In genomic region chr19:48741222-48741999, GRCh38 we compare ENCODE assay signal across 10 cellular contexts. TPM values are rescaled to one million over a fixed set of nuclear protein-coding genes. Genes with fewer than 3 reads are reported as not detected.
DNase-seq lines count a peak whose midpoint lies in the region; ATAC-seq and TF ChIP-seq lines count a peak whose summit lies in the region.
"Had no signal": no experiment of that assay in that cellular context is flagged by ENCODE, and none has a peak within 500 bp of the region (broad histone marks: within the 10 kb centered on the region; RNA-seq: fewer than 3 reads in every experiment).

No MANE protein-coding gene starts in this region.

- 51% methylated on average over 32 of the region's 32 CpGs for WGBS in hepatocyte (ENCODE audit: low lambda C conversion rate, missing lambda C conversion rate)
- 20 to 47% (median 27%) methylated on average over 21 to 32 of the region's 32 CpGs for WGBS in stomach, 5 donors

- H3K4me3 ChIP-seq in hepatocyte (no peak overlapping the region), stomach (peak overlapping the region in 3 of 4 donors; percentile 6 to 69 (median 51))

- peak overlapping the region; percentile 54 for H3K4me3 Mint-ChIP-seq in WTC11

- H3K27me3 Mint-ChIP-seq in WTC11 (ENCODE audit: low read depth), result peaks cover 49% of the 10 kb centered on the region

- H3K4me1 ChIP-seq in hepatocyte (ENCODE audit: insufficient read depth) (peaks cover 9% of the 10 kb centered on the region), stomach (peaks cover 27 to 52% (median 37%) of the 10 kb centered on the region in 4 donors)

- H3K9me2 ChIP-seq in hepatocyte (replicated peaks; ENCODE audit: insufficient read depth), result no peaks in the 10 kb centered on the region

- H3K9me3 ChIP-seq in hepatocyte (ENCODE audit: low read depth), result no peaks in the 10 kb centered on the region
- H3K9me3 ChIP-seq in stomach, result no peaks in the 10 kb centered on the region

- no peaks in the 10 kb centered on the region for H3K36me3 ChIP-seq in hepatocyte (replicated peaks; ENCODE audit: insufficient read depth, low read depth)
- no peaks in the 10 kb centered on the region for H3K36me3 ChIP-seq in stomach

- intact Hi-C loops in stomach (cut with DNase I; ENCODE audit: low total_unique reads), result loop anchor here (10.0 kb wide), 1 partner anchor 97 kb away; the partner anchor contains the start of gene CA11

- H3K27ac ChIP-seq in hepatocyte (no peak overlapping the region), stomach (peak overlapping the region; percentile 73 to 83 (median 82))
- H3K27ac ChIP-seq: C4-2B had no signal

- TF ChIP-seq POLR2A in stomach (IDR thresholded peaks at IDR 0.05), result no peak

- DNase-seq in activated CD4-positive, CD25-positive, alpha-beta regulatory T cell treated with anti-CD3 and anti-CD28 coated beads, Interleukin-2, amount 50 U/mL, for 72 hours, result peak; percentile 46
- no peak for DNase-seq in activated CD4-positive, CD25-positive, alpha-beta regulatory T cell (lab: John Stamatoyannopoulos, UW)
- DNase-seq in WTC11 (ENCODE audit: low spot score) (peak; percentile 85), hepatocyte (ENCODE audit: low spot score) (no peak), stomach (peak; percentile 66), HPDE6-E6E7 (ENCODE audit: extremely low spot score) (no peak), OCI-M2 (lab: John Stamatoyannopoulos, UW; ENCODE audit: unreplicated experiment) (no peak)

- H3K4me1 Mint-ChIP-seq in WTC11, result peaks cover 48% of the 10 kb centered on the region

- peak overlapping the region; percentile 74 for H3K27ac Mint-ChIP-seq in WTC11

- POLR2A ChIA-PET in WTC11 (lab: Charles Lee), result no interaction called here

- CTCF ChIA-PET in WTC11 (lab: Charles Lee), result interaction anchor here (0.5 to 5.7 kb wide), 5 partner anchors 28 to 487 kb away, joined by 3 to 49 read pairs (median 4); partner anchors contain the start of gene CA11

- H4K20me1 ChIP-seq in hepatocyte (ENCODE audit: insufficient read depth, poor library complexity, severe bottlenecking), result no peaks in the 10 kb centered on the region

- peak overlapping the region; percentile 37 for H3K4me2 ChIP-seq in hepatocyte

- no peaks in the 10 kb centered on the region for H3K9me3 Mint-ChIP-seq in WTC11

- no peak overlapping the region for H2AFZ ChIP-seq in hepatocyte

- H3K79me2 ChIP-seq in hepatocyte, result no peaks in the 10 kb centered on the region

- H3K36me3 Mint-ChIP-seq in WTC11, result no peaks in the 10 kb centered on the region
- H3K36me3 Mint-ChIP-seq: IgD-negative memory B cell had no signal

- H3K27me3 ChIP-seq in hepatocyte (peaks cover 10% of the 10 kb centered on the region), stomach (peaks cover 0 to 34% (median 0%) of the 10 kb centered on the region in 3 donors)

- TF ChIP-seq EP300 in stomach (IDR thresholded peaks at IDR 0.05), result no peak

- TF ChIP-seq CTCF in WTC11 (IDR thresholded peaks at IDR 0.05) (no peak), hepatocyte (IDR thresholded peaks at IDR 0.05; ENCODE audit: poor library complexity) (no peak), stomach (IDR thresholded peaks at IDR 0.05) (no peak)

- peak; percentile 29 for ATAC-seq in WTC11
- ATAC-seq in activated CD4-positive, CD25-positive, alpha-beta regulatory T cell treated with anti-CD3 and anti-CD28 coated beads, Interleukin-2, amount 50 U/mL, for 24 hours, result no peak

TF ChIP-seq in WTC11, 78 proteins besides CTCF, POLR2A, EP300 and RAD21:
- TF ChIP-seq ZNF219 (CRISPR knock-in tag; IDR thresholded peaks at IDR 0.05; ENCODE audit: borderline replicate concordance) (no peak), SP1 (CRISPR knock-in tag; conservative IDR thresholded peaks at IDR 0.05) (peak; percentile 74), OVOL2 (CRISPR knock-in tag; IDR thresholded peaks at IDR 0.05; ENCODE audit: borderline replicate concordance) (no peak), TEAD4 (CRISPR knock-in tag; IDR thresholded peaks at IDR 0.05) (no peak)
- TF ChIP-seq, protein P1, sequence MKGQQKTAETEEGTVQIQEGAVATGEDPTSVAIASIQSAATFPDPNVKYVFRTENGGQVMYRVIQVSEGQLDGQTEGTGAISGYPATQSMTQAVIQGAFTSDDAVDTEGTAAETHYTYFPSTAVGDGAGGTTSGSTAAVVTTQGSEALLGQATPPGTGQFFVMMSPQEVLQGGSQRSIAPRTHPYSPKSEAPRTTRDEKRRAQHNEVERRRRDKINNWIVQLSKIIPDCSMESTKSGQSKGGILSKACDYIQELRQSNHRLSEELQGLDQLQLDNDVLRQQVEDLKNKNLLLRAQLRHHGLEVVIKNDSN (CRISPR knock-in tag; IDR thresholded peaks at IDR 0.05), result peak; percentile 39; the same call in 1 of the 2 replicates
- TF ChIP-seq, protein P2, sequence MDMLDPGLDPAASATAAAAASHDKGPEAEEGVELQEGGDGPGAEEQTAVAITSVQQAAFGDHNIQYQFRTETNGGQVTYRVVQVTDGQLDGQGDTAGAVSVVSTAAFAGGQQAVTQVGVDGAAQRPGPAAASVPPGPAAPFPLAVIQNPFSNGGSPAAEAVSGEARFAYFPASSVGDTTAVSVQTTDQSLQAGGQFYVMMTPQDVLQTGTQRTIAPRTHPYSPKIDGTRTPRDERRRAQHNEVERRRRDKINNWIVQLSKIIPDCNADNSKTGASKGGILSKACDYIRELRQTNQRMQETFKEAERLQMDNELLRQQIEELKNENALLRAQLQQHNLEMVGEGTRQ (CRISPR knock-in tag; IDR thresholded peaks at IDR 0.05), result peak; percentile 34; the same call in 1 of the 2 replicates
TF ChIP-seq in WTC11: peak in this region for 3.

RNA-seq across cellular contexts. Expression of gene RASIP1, which starts 1.0 kb away (rescaled TPM):
- total RNA-seq in WTC11 (2021) (4.4 to 5.4 TPM (median 5.2 TPM) in 3 replicates), hepatocyte (1.1 and 4.2 TPM in 2 replicates), stomach (10 to 100 TPM in 1 of 5 donors, 1 to 10 TPM in 4; 4.7 to 26.8 (median 8.8) TPM)
- polyA plus RNA-seq in hepatocyte (1.9 and 3.6 TPM in 2 replicates), stomach (10 to 100 TPM; 11.1 to 44.9 (median 29.3) TPM)

RNA-seq across cellular contexts. Expression of gene IZUMO1, which starts 5.3 kb away (rescaled TPM):
- total RNA-seq in WTC11 (2021) (1.3 to 2.2 TPM (median 1.3 TPM) in 3 replicates), hepatocyte (0.40 and 0.57 TPM in 2 replicates), stomach (10 to 100 TPM in 2 of 5 donors, under 1 TPM in 1, not detected in 2; 0.73 to 14.3 (median 10.7) TPM)
- polyA plus RNA-seq in hepatocyte (0.52 and 1.3 TPM in 2 replicates), stomach (1 to 10 TPM in 1 of 3 donors, under 1 TPM in 1, not detected in 1; 0.62 to 4.0 TPM)
- polyA plus RNA-seq: IgD-negative memory B cell had no signal

RNA-seq across cellular contexts. Expression of gene FUT1, which starts 11.0 kb away (rescaled TPM):
- total RNA-seq in WTC11 (2021), result 9.9 to 11.5 TPM (median 10.1 TPM) in 3 replicates
- total RNA-seq in hepatocyte, result 2.4 TPM in 2 replicates
- polyA plus RNA-seq in hepatocyte, result 4.3 and 5.2 TPM in 2 replicates
- total RNA-seq in stomach, result 10 to 100 TPM in 2 of 5 donors, 1 to 10 TPM in 2, not detected in 1; 7.0 to 54.5 (median 11.1) TPM
- polyA plus RNA-seq in stomach, result 1 to 10 TPM; 7.2 to 7.5 (median 7.2) TPM
- polyA plus RNA-seq: IgD-negative memory B cell had no signal

RNA-seq across cellular contexts. Expression of gene FGF21, which starts 13.9 kb away (rescaled TPM):
- total RNA-seq in WTC11 (2021) (0.21 to 0.44 TPM (median 0.26 TPM) in 3 replicates), hepatocyte (not detected in 2 replicates), stomach (not detected)
- polyA plus RNA-seq in hepatocyte (not detected in 2 replicates), stomach (not detected)
- polyA plus RNA-seq: IgD-negative memory B cell had no signal

RNA-seq across cellular contexts. Expression of gene MAMSTR, which starts 21.9 kb away (rescaled TPM):
- total RNA-seq in WTC11 (2021), result 1.4 to 2.2 TPM (median 1.6 TPM) in 3 replicates
- total RNA-seq in hepatocyte, result 2.2 and 2.3 TPM in 2 replicates
- polyA plus RNA-seq in hepatocyte, result 5.2 and 7.5 TPM in 2 replicates
- 1 to 10 TPM in 1 of 5 donors, under 1 TPM in 1, not detected in 3; 0.55 to 3.6 TPM for total RNA-seq in stomach
- polyA plus RNA-seq in stomach, result 1 to 10 TPM in 2 of 3 donors, under 1 TPM in 1; 0.46 to 1.5 (median 1.5) TPM

Comparison
In these comparisons a context has a peak if more than half of its experiments do, and no peak if none do; other contexts are left out.
1. DNase-seq: peak in activated CD4-positive, CD25-positive, alpha-beta regulatory T cell treated with anti-CD3 and anti-CD28 coated beads, Interleukin-2, amount 50 U/mL, for 72 hours (single experiment), WTC11 (single experiment) and stomach (single experiment); none in activated CD4-positive, CD25-positive, alpha-beta regulatory T cell (0 of 4), hepatocyte (single experiment), HPDE6-E6E7 (single experiment) and OCI-M2 (single experiment).